27 cellular contexts compared by ENCODE assay signal in genomic region chr2:219639356-219639755, GRCh38. TPM values are rescaled to one million over a fixed set of nuclear protein-coding genes. Genes with fewer than 3 reads are reported as not detected.
A peak's percentile ranks its signal among the peaks of the same experiment; 100 is the strongest.
DNase-seq lines count a peak whose midpoint lies in the region; ATAC-seq, FAIRE-seq and TF ChIP-seq lines count a peak whose summit lies in the region.
"Had no signal": no experiment of that assay in that cellular context is flagged by ENCODE, and none has a peak within 500 bp of the region (broad histone marks: within the 10 kb centered on the region; RNA-seq: fewer than 3 reads in every experiment).

No MANE protein-coding gene starts in this region.

- no peak for FAIRE-seq in K562 (lab: Jason Lieb, UNC)
- FAIRE-seq: frontal cortex, GM18507 had no signal

- H3K27me3 ChIP-seq in K562 (ENCODE audit: control insufficient read depth in 2 of 2, insufficient read depth in 2 of 2, low read length in 2 of 2) (peaks cover 2 to 26% of the 10 kb centered on the region in 2 experiments; a peak in 3 of 5 replicates), right atrium auricular region (no peaks in the 10 kb centered on the region)
- H3K27me3 ChIP-seq: esophagus squamous epithelium, upper lobe of left lung had no signal

- H3K4me2 ChIP-seq in K562 (ENCODE audit: insufficient read depth, low read length) = peak overlapping the region; percentile 35

- no peaks in the 10 kb centered on the region for H3K9me3 Mint-ChIP-seq in effector memory CD8-positive, alpha-beta T cell
- H3K9me3 Mint-ChIP-seq: naive thymus-derived CD8-positive, alpha-beta T cell had no signal

- no TSS peak for BruUV-seq in K562 (replicated peaks; lab: Mats Ljungman, UMichigan)

- intact Hi-C loops in K562 (cut with micrococcal nuclease) = no loop called here
- intact Hi-C loops in posterior vena cava (cut with DNase I) = loop anchor here (2.0 to 10.0 kb wide), 2 partner anchors 95 to 785 kb away; partner anchors contain the start of genes TMEM198 (in 1 of the 2) and WNT6 (in 1 of the 2)

- POLR2A ChIA-PET in K562 (lab: Yijun Ruan, JAX) = no interaction called here

- H3K79me2 ChIP-seq in K562 (ENCODE audit: control insufficient read depth, insufficient read depth, low read length) = no peaks in the 10 kb centered on the region

- WGBS in K562 (ENCODE audit: insufficient coverage, low coverage, missing lambda C conversion rate) = 6% methylated on average over 7 of the region's 21 CpGs

- H2AFZ ChIP-seq in K562 (ENCODE audit: low read depth, low read length) = peak overlapping the region; percentile 56; the same call in 1 of the 2 replicates

- H3K27ac ChIP-seq in K562 (ENCODE audit: extremely low read depth, low read depth, low read length) = no peak overlapping the region
- H3K27ac ChIP-seq in right atrium auricular region = peak overlapping the region; percentile 90 to 98
- H3K27ac ChIP-seq: esophagus squamous epithelium, left lung, upper lobe of left lung had no signal

- H3K36me3 Mint-ChIP-seq in effector memory CD8-positive, alpha-beta T cell (ENCODE audit: insufficient read depth) = peaks cover 3% of the 10 kb centered on the region
- H3K36me3 Mint-ChIP-seq: activated naive CD8-positive, alpha-beta T cell; CD14-positive monocyte; naive thymus-derived CD8-positive, alpha-beta T cell had no signal

- no peak for TF ChIP-seq POLR2A in K562 (conservative IDR thresholded peaks at IDR 0.05)

- no peaks in the 10 kb centered on the region for H3K36me3 ChIP-seq in K562 (ENCODE audit: control insufficient read depth, insufficient read depth, low read length)
- H3K36me3 ChIP-seq in right atrium auricular region = peaks cover 56% of the 10 kb centered on the region
- H3K36me3 ChIP-seq: esophagus squamous epithelium, left lung, upper lobe of left lung had no signal

- DNase-seq in NCI-H69 (lab: John Stamatoyannopoulos, UW) (peak; percentile 3), K562 (ENCODE audit: extremely low read depth in 1 of 4, low spot score in 3 of 4) (peak; percentile 55 to 72 (median 66)), right atrium auricular region (ENCODE audit: low spot score) (no peak), posterior vena cava (ENCODE audit: low spot score) (peak; percentile 80)
- no peak for DNase-seq in effector memory CD8-positive, alpha-beta T cell
- DNase-seq: Calu3; cortex of kidney; esophagus squamous epithelium; IMR-90; left lung; midbrain; naive thymus-derived CD8-positive, alpha-beta T cell; NCI-H1694; NCI-H2171 treated with DMSO at 0.1 percent for 48 hours; NCI-H510A treated with DMSO at 0.1 percent for 48 hours; retina; SIG-M5; T1000 had no signal

- no peaks in the 10 kb centered on the region for H3K9me1 ChIP-seq in K562 (ENCODE audit: control insufficient read depth, insufficient read depth, low read length)

- TF ChIP-seq RAD21 in K562 (CRISPR knock-in tag; conservative IDR thresholded peaks at IDR 0.05 in 1 of 2, IDR thresholded peaks at IDR 0.05 in 1 of 2) = no peak

- H3K4me3 ChIP-seq in K562 (no peak overlapping the region), right atrium auricular region (no peak overlapping the region)
- H3K4me3 ChIP-seq: esophagus squamous epithelium, left lung, upper lobe of left lung had no signal

- no peaks in the 10 kb centered on the region for H3K9me3 ChIP-seq in K562 (replicated peaks; ENCODE audit: control insufficient read depth, insufficient read depth, low read depth, low read length)
- no peaks in the 10 kb centered on the region for H3K9me3 ChIP-seq in right atrium auricular region
- H3K9me3 ChIP-seq: esophagus squamous epithelium, left lung, upper lobe of left lung had no signal

- H3K27ac Mint-ChIP-seq in effector memory CD8-positive, alpha-beta T cell = no peak overlapping the region

- CTCF ChIA-PET in K562 (lab: Yijun Ruan, JAX; ENCODE audit: low intra/inter-chr PET ratio) = interaction anchor here (0.7 kb wide), 1 partner anchor 165 kb away, joined by 3 read pairs; no protein-coding TSS in a partner anchor

- peaks cover 18 to 51% of the 10 kb centered on the region in 2 experiments; a peak in 4 of 5 replicates for H3K4me1 ChIP-seq in K562 (replicated peaks in 1 of 2; ENCODE audit: control insufficient read depth in 2 of 2, insufficient read depth in 2 of 2, low read length in 2 of 2)
- H3K4me1 ChIP-seq in right atrium auricular region = peaks cover 0 to 62% of the 10 kb centered on the region in 2 donors

- in situ Hi-C loops in K562 (cut with MboI) = no loop called here

- peak; percentile 19; the same call in 2 of the 3 replicates for ATAC-seq in K562
- ATAC-seq in effector memory CD8-positive, alpha-beta T cell (replicated peaks) = no peak
- ATAC-seq in HG02678 (IDR thresholded peaks at IDR 0.05; ENCODE audit: unreplicated experiment) = no peak
- no peak for ATAC-seq in GM21526 (IDR thresholded peaks at IDR 0.05; ENCODE audit: low FRiP score, unreplicated experiment)
- ATAC-seq in HG03460 (IDR thresholded peaks at IDR 0.05; ENCODE audit: unreplicated experiment) = no peak
- ATAC-seq: left lung; naive thymus-derived CD8-positive, alpha-beta T cell; Panc1 had no signal

- H3K4me1 Mint-ChIP-seq in effector memory CD8-positive, alpha-beta T cell (ENCODE audit: low read depth in 2 of 2) = peaks cover 8 to 11% of the 10 kb centered on the region in 2 donors

- H3K9ac ChIP-seq in K562 (ENCODE audit: insufficient read depth in 1 of 2, low read depth in 2 of 2, low read length in 2 of 2) = peak overlapping the region in 1 of 2 experiments; percentile 79; a peak in 2 of 4 replicates

- H3K4me3 Mint-ChIP-seq in effector memory CD8-positive, alpha-beta T cell = no peak overlapping the region
- H3K4me3 Mint-ChIP-seq: activated naive CD8-positive, alpha-beta T cell; CD14-positive monocyte had no signal

- TF ChIP-seq EP300 in K562 (IDR thresholded peaks at IDR 0.05; ENCODE audit: low read length) = no peak

- H3K27me3 Mint-ChIP-seq in effector memory CD8-positive, alpha-beta T cell = peaks cover 18 to 74% of the 10 kb centered on the region in 2 donors

- TF ChIP-seq CTCF in K562 (IDR thresholded peaks at IDR 0.05 in 2 of 3, conservative IDR thresholded peaks at IDR 0.05 in 1 of 3; ENCODE audit: insufficient read depth in 2 of 3, low read depth in 1 of 3, low read length in 3 of 3) = no peak
- TF ChIP-seq CTCF in right atrium auricular region (IDR thresholded peaks at IDR 0.05) = no peak

- no peaks in the 10 kb centered on the region for H4K20me1 ChIP-seq in K562 (replicated peaks; ENCODE audit: control insufficient read depth, insufficient read depth, low read length)

TF ChIP-seq in K562, 482 proteins besides CTCF, POLR2A, EP300 and RAD21:
- TF ChIP-seq XRCC5 (IDR thresholded peaks at IDR 0.05; ENCODE audit: low read depth, low read length) (no peak), CBFA2T3 (IDR thresholded peaks at IDR 0.05) (peak; percentile 48), NCOR1 (IDR thresholded peaks at IDR 0.05) (peak; percentile 8; the same call in 1 of the 2 replicates)

RNA-seq across cellular contexts. Expression of gene SLC4A3, which starts 11.9 kb away (rescaled TPM):
- 0.28 and 2.2 TPM in 2 replicates for total RNA-seq in K562 (2011; cell fraction: chromatin; rRNA removed; ENCODE audit: low replicate concordance)
- total RNA-seq in K562 (2011; cell fraction: nucleolus; rRNA removed) = 0.53 and 1.0 TPM in 2 replicates
- 0.53 and 0.59 TPM in 2 replicates for total RNA-seq in K562 (2011; cell fraction: nucleoplasm; rRNA removed)
- total RNA-seq in K562 (2014; rRNA removed) (not detected in 2 replicates), K562 (2014; rRNA removed; fragmentation: Illumina TruSeq; extraction: Trizol) (not detected in 2 replicates), K562 (2015; rRNA removed; fragmentation: Illumina TruSeq; extraction: Trizol) (0.04 TPM in 1 of 2 replicates, not detected in the other), K562 (2021) (0.04 and 0.31 TPM in 2 replicates), right atrium auricular region (100 to 1,000 TPM; 270 to 502 TPM), posterior vena cava (10 to 100 TPM in 1 of 2 donors, 1 to 10 TPM in 1; 6.2 to 10.1 TPM)
- polyA plus RNA-seq in K562 (2011; rRNA removed) (0.26 and 0.76 TPM in 2 replicates), K562 (2014; fragmentation: Illumina TruSeq; extraction: Trizol) (0.04 TPM in 1 of 2 replicates, not detected in the other), K562 (2014; fragmentation: Nextera tagmentation; extraction: Ambion mirVana) (not detected), K562 (2014; rRNA removed) (0.05 and 0.11 TPM in 2 replicates)
- 0.39 and 0.62 TPM in 2 replicates for polyA plus RNA-seq in K562 (2011; cell fraction: cytosol; rRNA removed)
- polyA plus RNA-seq in K562 (2011; cell fraction: nucleus; rRNA removed) = 3.3 and 5.9 TPM in 2 replicates
- 0.08 and 0.17 TPM in 2 replicates for polyA plus RNA-seq in K562 (2012)
- polyA minus RNA-seq in K562 (2011; rRNA and poly(A)+ RNA removed) = not detected in 2 replicates
- not detected in 2 replicates for polyA minus RNA-seq in K562 (2011; cell fraction: cytosol; rRNA and poly(A)+ RNA removed)
- 1.1 and 2.2 TPM in 2 replicates for polyA minus RNA-seq in K562 (2011; cell fraction: nucleus; rRNA and poly(A)+ RNA removed)
- polyA plus RNA-seq: CD14-positive monocyte; naive thymus-derived CD8-positive, alpha-beta T cell had no signal

RNA-seq across cellular contexts. Expression of gene STK11IP, which starts 41.7 kb away (rescaled TPM):
- 27.6 and 95.1 TPM in 2 replicates for total RNA-seq in K562 (2011; cell fraction: chromatin; rRNA removed; ENCODE audit: low replicate concordance)
- 56.0 and 75.7 TPM in 2 replicates for total RNA-seq in K562 (2011; cell fraction: nucleolus; rRNA removed)
- total RNA-seq in K562 (2011; cell fraction: nucleoplasm; rRNA removed) = 40.2 and 44.7 TPM in 2 replicates
- total RNA-seq in K562 (2014; rRNA removed) = 8.5 and 10.3 TPM in 2 replicates
- 3.3 TPM in 2 replicates for total RNA-seq in K562 (2014; rRNA removed; fragmentation: Illumina TruSeq; extraction: Trizol)
- total RNA-seq in K562 (2015; rRNA removed; fragmentation: Illumina TruSeq; extraction: Trizol) = 5.6 and 6.5 TPM in 2 replicates
- total RNA-seq in K562 (2021) = 20.6 and 21.7 TPM in 2 replicates
- polyA plus RNA-seq in K562 (2011; rRNA removed) = 4.7 and 14.4 TPM in 2 replicates
- polyA plus RNA-seq in K562 (2011; cell fraction: cytosol; rRNA removed) = 5.6 and 6.8 TPM in 2 replicates
- polyA plus RNA-seq in K562 (2011; cell fraction: nucleus; rRNA removed) = 89.3 and 106 TPM in 2 replicates
- 14.2 TPM in 2 replicates for polyA plus RNA-seq in K562 (2012)
- 7.3 and 10.6 TPM in 2 replicates for polyA plus RNA-seq in K562 (2014; fragmentation: Illumina TruSeq; extraction: Trizol)
- polyA plus RNA-seq in K562 (2014; fragmentation: Nextera tagmentation; extraction: Ambion mirVana) = under 1 TPM; 0.52 to 0.89 TPM
- polyA plus RNA-seq in K562 (2014; rRNA removed) = 9.0 and 12.6 TPM in 2 replicates
- 5.2 and 5.4 TPM in 2 replicates for polyA minus RNA-seq in K562 (2011; rRNA and poly(A)+ RNA removed)
- polyA minus RNA-seq in K562 (2011; cell fraction: cytosol; rRNA and poly(A)+ RNA removed) = 9.6 and 10.6 TPM in 2 replicates
- polyA minus RNA-seq in K562 (2011; cell fraction: nucleus; rRNA and poly(A)+ RNA removed) = 27.2 and 31.0 TPM in 2 replicates
- total RNA-seq in right atrium auricular region = 1 to 10 TPM; 5.5 to 6.6 TPM
- 10 to 100 TPM; 18.6 to 22.4 TPM for total RNA-seq in posterior vena cava

Comparison
In these comparisons a context has a peak if more than half of its experiments do, and no peak if none do; other contexts are left out.
1. DNase-seq: peak in NCI-H69 (single experiment), K562 (4 of 4) and posterior vena cava (single experiment); none in right atrium auricular region (single experiment) and effector memory CD8-positive, alpha-beta T cell (0 of 3).
2. RNA of gene SLC4A3, which starts 11.9 kb away (total RNA-seq): 270 to 502 TPM in right atrium auricular region; 6.2 to 10.1 TPM in posterior vena cava and 0.04 to 2.2 TPM in K562; every median in the first group is over 10 times any median in the second.